ENCODE assay signal across 14 cellular contexts in the genomic region with DNA sequence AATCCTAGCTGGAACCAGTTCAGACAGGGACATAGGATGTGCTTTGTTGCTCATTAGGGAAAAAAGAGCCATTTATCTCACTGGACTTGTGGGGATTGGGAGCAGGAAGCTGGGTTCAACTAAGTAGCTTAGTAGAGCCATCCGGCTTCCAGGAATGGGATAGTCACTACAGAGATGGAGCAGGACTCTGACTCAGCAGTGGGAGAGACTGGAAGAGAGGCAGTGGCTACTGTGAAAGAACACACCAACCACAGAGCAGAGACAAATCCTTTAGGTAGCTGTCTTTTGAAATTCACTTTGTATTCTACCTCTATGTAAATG.
DNase-seq lines count a peak whose midpoint lies in the region; ATAC-seq, FAIRE-seq and TF ChIP-seq lines count a peak whose summit lies in the region.
"Had no signal": no experiment of that assay in that cellular context is flagged by ENCODE, and none has a peak within 500 bp of the region (broad histone marks: within the 10 kb centered on the region; RNA-seq: fewer than 3 reads in every experiment).

No MANE protein-coding gene starts in this region.

- H3K9me3 ChIP-seq in right atrium auricular region (no peaks in the 10 kb centered on the region), A673 (ENCODE audit: low read depth, low read length, poor library complexity, severe bottlenecking) (no peaks in the 10 kb centered on the region)
- H3K9me3 ChIP-seq: ovary, upper lobe of right lung had no signal

- H3K27ac Mint-ChIP-seq in chondrocyte (ENCODE audit: unreplicated experiment), result peak overlapping the region; percentile 60

- H3K4me1 Mint-ChIP-seq in chondrocyte (ENCODE audit: low read depth), result peaks cover 31% of the 10 kb centered on the region

- TF ChIP-seq CTCF in right atrium auricular region (IDR thresholded peaks at IDR 0.05) (no peak), chondrocyte (IDR thresholded peaks at IDR 0.05) (peak; percentile 18), A673 (conservative IDR thresholded peaks at IDR 0.05; ENCODE audit: low read depth, low read length) (no peak)

- BruUV-seq in A673 (replicated peaks; lab: Mats Ljungman, UMichigan), result no TSS peak

- ATAC-seq in Right ventricle myocardium superior (ENCODE audit: poor library complexity) (peak; percentile 64), left colon (peak; percentile 39), GM18909 (IDR thresholded peaks at IDR 0.05; ENCODE audit: poor library complexity, unreplicated experiment) (no peak)
- ATAC-seq: upper lobe of right lung had no signal

- H3K36me3 Mint-ChIP-seq in chondrocyte (ENCODE audit: low read depth), result no peaks in the 10 kb centered on the region

- H3K36me3 ChIP-seq in right atrium auricular region (no peaks in the 10 kb centered on the region), A673 (ENCODE audit: insufficient read depth, low read length, poor library complexity, severe bottlenecking) (no peaks in the 10 kb centered on the region)
- H3K36me3 ChIP-seq: ovary, upper lobe of right lung had no signal

- CTCF ChIA-PET in A673 (lab: Charles Lee), result no interaction called here

- DNase-seq in Right ventricle myocardium superior, result no peak
- no peak for DNase-seq in right atrium auricular region (ENCODE audit: low spot score)
- DNase-seq in chondrocyte (ENCODE audit: low spot score), result no peak
- DNase-seq in left colon, result no peak
- peak; percentile 40 for DNase-seq in urothelium cell line (ENCODE audit: low spot score)
- no peak for DNase-seq in anterior cingulate cortex (lab: John Stamatoyannopoulos, UW)
- no peak for DNase-seq in A673 (ENCODE audit: low spot score)
- DNase-seq: activated CD8-positive, alpha-beta memory T cell treated with anti-CD3 and anti-CD28 coated beads, Interleukin-2, amount 50 U/mL, for 4 hours; KG1; T-helper 1 cell; upper lobe of right lung had no signal

- no peaks in the 10 kb centered on the region for H3K9me3 Mint-ChIP-seq in chondrocyte (ENCODE audit: low read depth)

- no peak overlapping the region for H3K4me3 Mint-ChIP-seq in chondrocyte (ENCODE audit: unreplicated experiment)

- H3K27ac ChIP-seq in right atrium auricular region (peak overlapping the region in 1 of 2 donors; percentile 24), A673 (ENCODE audit: low read depth, low read length, poor library complexity, severe bottlenecking) (no peak overlapping the region)
- H3K27ac ChIP-seq: ovary, upper lobe of right lung had no signal

- intact Hi-C loops in Right ventricle myocardium superior (cut with DNase I), result no loop called here
- intact Hi-C loops in left colon (cut with DNase I, micrococcal nuclease), result loop anchor here in 1 of 2 donors (10.0 kb wide), 1 partner anchor 1219 kb away; no protein-coding TSS in a partner anchor
- intact Hi-C loops in A673 (cut with micrococcal nuclease; ENCODE audit: unreplicated experiment), result loop anchor here (10.0 kb wide), 1 partner anchor 249 kb away; no protein-coding TSS in a partner anchor

- POLR2A ChIA-PET in A673 (lab: Charles Lee; ENCODE audit: low non-redundant PET), result no interaction called here

- FAIRE-seq in urothelium cell line (lab: Jason Lieb, UNC), result no peak
- FAIRE-seq: GM19239 had no signal

- H3K4me3 ChIP-seq in right atrium auricular region (no peak overlapping the region), A673 (ENCODE audit: low read depth, low read length, poor library complexity, severe bottlenecking) (no peak overlapping the region)
- H3K4me3 ChIP-seq: ovary, upper lobe of right lung had no signal

- H3K27me3 ChIP-seq in right atrium auricular region, result no peaks in the 10 kb centered on the region
- H3K27me3 ChIP-seq in A673 (replicated peaks; ENCODE audit: insufficient read depth, low read depth, low read length, poor library complexity), result no peaks in the 10 kb centered on the region
- H3K27me3 ChIP-seq: ovary, upper lobe of right lung had no signal

- no peaks in the 10 kb centered on the region for H3K27me3 Mint-ChIP-seq in chondrocyte (ENCODE audit: low read depth)

- no peaks in the 10 kb centered on the region for H3K4me1 ChIP-seq in right atrium auricular region
- peaks cover 18% of the 10 kb centered on the region for H3K4me1 ChIP-seq in A673 (ENCODE audit: insufficient read depth, low read length, poor library complexity, severe bottlenecking)
- H3K4me1 ChIP-seq: upper lobe of right lung had no signal
